ENCODE assay signal across 9 cellular contexts in the genomic region with DNA sequence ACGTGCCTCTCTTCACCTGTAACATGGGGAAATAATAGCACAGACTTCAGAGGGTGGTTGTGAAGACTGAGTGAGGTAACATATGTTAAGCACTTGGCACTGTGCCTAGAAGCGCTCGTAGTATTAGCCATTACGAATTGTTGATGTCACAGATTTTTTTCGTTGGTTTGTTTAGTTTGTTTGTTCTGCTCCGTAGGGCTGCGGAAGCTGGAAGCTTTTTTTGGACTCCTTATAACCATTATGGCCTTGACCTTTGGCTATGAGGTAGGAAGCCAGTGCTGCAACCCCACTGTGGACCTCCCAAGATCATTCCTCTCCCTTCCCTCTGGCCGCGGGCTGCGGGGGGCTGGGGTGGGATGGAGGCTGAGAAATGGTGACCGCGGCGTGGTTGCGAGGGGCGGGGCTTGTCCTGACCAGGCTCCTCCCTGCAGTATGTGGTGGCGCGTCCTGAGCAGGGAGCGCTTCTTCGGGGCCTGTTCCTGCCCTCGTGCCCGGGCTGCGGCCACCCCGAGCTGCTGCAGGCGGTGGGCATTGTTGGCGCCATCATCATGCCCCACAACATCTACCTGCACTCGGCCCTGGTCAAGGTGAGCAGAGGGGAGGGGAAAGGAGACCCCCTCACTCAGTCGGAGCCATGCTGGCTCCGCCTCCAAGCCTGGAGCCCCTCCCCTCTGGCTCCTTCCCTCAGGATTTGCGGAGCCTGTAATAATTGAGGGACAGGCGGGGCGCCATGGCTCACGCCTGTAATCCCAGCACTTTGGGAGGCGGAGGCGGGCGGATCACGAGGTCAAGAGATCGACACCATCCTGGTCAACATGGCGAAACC. TPM values are rescaled to one million over a fixed set of nuclear protein-coding genes. Genes with fewer than 3 reads are reported as not detected.
DNase-seq lines count a peak whose midpoint lies in the region; ATAC-seq and TF ChIP-seq lines count a peak whose summit lies in the region.
"Had no signal": no experiment of that assay in that cellular context is flagged by ENCODE, and none has a peak within 500 bp of the region (broad histone marks: within the 10 kb centered on the region; RNA-seq: fewer than 3 reads in every experiment).

No MANE protein-coding gene starts in this region.

- H3K9me3 ChIP-seq in HAP-1: no peaks in the 10 kb centered on the region

- H3K4me3 ChIP-seq in fibroblast of villous mesenchyme (ENCODE audit: low read depth, low read length) (peak overlapping the region; percentile 44), HAP-1 (no peak overlapping the region)

- TF ChIP-seq CTCF in fibroblast of villous mesenchyme (IDR thresholded peaks at IDR 0.05; ENCODE audit: insufficient read depth, low read depth, low read length) (no peak), omental fat pad (IDR thresholded peaks at IDR 0.05) (no peak)

- H3K36me3 ChIP-seq in HAP-1 (replicated peaks): no peaks in the 10 kb centered on the region

- peak; percentile 59 for ATAC-seq in omental fat pad (ENCODE audit: low FRiP score)

- in situ Hi-C loops in HAP-1 (cut with MboI; ENCODE audit: low sequenced_read_pairs): no loop called here

- H3K27me3 ChIP-seq in HAP-1 (ENCODE audit: low read depth): no peaks in the 10 kb centered on the region

- peak in 4 of 6 experiments; percentile 18 to 44 (median 33) for DNase-seq in stimulated activated naive CD4-positive, alpha-beta T cell (lab: John Stamatoyannopoulos, UW)
- DNase-seq in stimulated activated naive CD4-positive, alpha-beta T cell treated with Interleukin-2 at 50 U/mL for 16 hours (lab: John Stamatoyannopoulos, UW): no peak
- DNase-seq in SW480 (ENCODE audit: low spot score): peak; percentile 62
- DNase-seq in fibroblast of villous mesenchyme (ENCODE audit: low read depth): peak; percentile 88
- DNase-seq in omental fat pad (ENCODE audit: low spot score): no peak
- no peak for DNase-seq in hippocampal formation (lab: John Stamatoyannopoulos, UW)
- no peak for DNase-seq in activated gamma-delta T cell treated with Interleukin-2 at 50 U/mL for 16 hours
- no peak for DNase-seq in HAP-1 (ENCODE audit: low spot score in 2 of 2)

- no peaks in the 10 kb centered on the region for H3K4me1 ChIP-seq in HAP-1

RNA-seq across cellular contexts. Expression of gene SLC11A1, which starts 5.5 kb away (rescaled TPM):
- under 0.01 and 0.43 TPM in 2 replicates for total RNA-seq in fibroblast of villous mesenchyme
- 100 to 1,000 TPM in 2 of 4 donors, 10 to 100 TPM in 2; 40.0 to 218 (median 127) TPM for total RNA-seq in omental fat pad

RNA-seq across cellular contexts. Expression of gene CTDSP1, which starts 12.1 kb away (rescaled TPM):
- total RNA-seq in fibroblast of villous mesenchyme (63.5 and 66.9 TPM in 2 replicates), omental fat pad (100 to 1,000 TPM in 2 of 4 donors, 10 to 100 TPM in 2; 77.6 to 147 (median 93.7) TPM)

RNA-seq across cellular contexts. Expression of gene CATIP, which starts 30.9 kb away (rescaled TPM):
- total RNA-seq in fibroblast of villous mesenchyme: 0.43 TPM in 1 of 2 replicates, not detected in the other
- total RNA-seq in omental fat pad: not detected
- total RNA-seq: activated CD8-positive, alpha-beta memory T cell treated with anti-CD3 and anti-CD28 coated beads for 36 hours had no signal

RNA-seq across cellular contexts. Expression of gene VIL1, which starts 31.3 kb away (rescaled TPM):
- under 0.01 TPM in 1 of 2 replicates, not detected in the other for total RNA-seq in fibroblast of villous mesenchyme
- total RNA-seq in omental fat pad: not detected
- total RNA-seq: activated CD8-positive, alpha-beta memory T cell treated with anti-CD3 and anti-CD28 coated beads for 36 hours had no signal

Comparison
In these comparisons a context has a peak if more than half of its experiments do, and no peak if none do; other contexts are left out.
1. DNase-seq: peak in stimulated activated naive CD4-positive, alpha-beta T cell (4 of 6), SW480 (single experiment) and fibroblast of villous mesenchyme (single experiment); none in stimulated activated naive CD4-positive, alpha-beta T cell treated with Interleukin-2 at 50 U/mL for 16 hours (single experiment), omental fat pad (single experiment), hippocampal formation (0 of 2), activated gamma-delta T cell treated with Interleukin-2 at 50 U/mL for 16 hours (single experiment) and HAP-1 (0 of 2).
2. RNA of gene SLC11A1, which starts 5.5 kb away (total RNA-seq): 40.0 to 218 TPM in omental fat pad; under 0.01 to 0.43 TPM in fibroblast of villous mesenchyme; every median in the first group is over 10 times any median in the second.